28 cellular contexts compared by ENCODE assay signal in genomic region chr1:70024272-70024671, GRCh38.
"Had no signal": no experiment of that assay in that cellular context is flagged by ENCODE, and none has a peak within 500 bp of the region (broad histone marks: within the 10 kb centered on the region; RNA-seq: fewer than 3 reads in every experiment).

No MANE protein-coding gene starts in this region.

- H3K27ac Mint-ChIP-seq: dendritic cell treated with granulocyte-macrophage colony-stimulating factor and Interleukin-4, amounts not matched to agents 40 ng/mL and 50 ng/mL, for 4 days; endodermal cell had no signal

- FAIRE-seq: colon, endometrium, endothelial cell of umbilical vein had no signal

- H3K4me2 ChIP-seq: hepatocyte had no signal

- H3K27me3 ChIP-seq: colonic mucosa, dorsolateral prefrontal cortex, esophagus muscularis mucosa, esophagus squamous epithelium, foreskin keratinocyte, gastrocnemius medialis, gastroesophageal sphincter, heart left ventricle, heart right ventricle, hepatocyte had no signal

- H2AFZ ChIP-seq: hepatocyte had no signal

- H3K27me3 Mint-ChIP-seq: dendritic cell treated with granulocyte-macrophage colony-stimulating factor and Interleukin-4, amounts not matched to agents 40 ng/mL and 50 ng/mL, for 4 days had no signal

- DNase-seq: colonic mucosa; cortex of kidney; dermis blood vessel endothelial cell; dorsolateral prefrontal cortex; effector CD4-positive, alpha-beta T cell; effector CD8-positive, alpha-beta T cell; effector memory CD4-positive, alpha-beta T cell; endodermal cell; erythroblast; esophagus squamous epithelium; foreskin fibroblast; foreskin keratinocyte; foreskin melanocyte; gastrocnemius medialis; glutamatergic neuron; head of caudate nucleus; heart left ventricle; heart right ventricle had no signal

- H3K4me3 ChIP-seq: colonic mucosa, coronary artery, dorsolateral prefrontal cortex, esophagus muscularis mucosa, esophagus squamous epithelium, gastrocnemius medialis, gastroesophageal sphincter, heart left ventricle, heart right ventricle, hepatocyte had no signal

- H3K36me3 ChIP-seq: colonic mucosa, esophagus muscularis mucosa, esophagus squamous epithelium, gastrocnemius medialis, gastroesophageal sphincter, heart left ventricle, heart right ventricle had no signal

- H3K4me3 Mint-ChIP-seq: dendritic cell treated with granulocyte-macrophage colony-stimulating factor and Interleukin-4, amounts not matched to agents 40 ng/mL and 50 ng/mL, for 4 days; endodermal cell had no signal

- H3K27ac ChIP-seq: colonic mucosa, coronary artery, dorsolateral prefrontal cortex, epithelial cell of prostate, esophagus muscularis mucosa, esophagus squamous epithelium, foreskin keratinocyte, gastrocnemius medialis, gastroesophageal sphincter, heart left ventricle, heart right ventricle, hepatocyte had no signal

- H3K9me3 ChIP-seq: colonic mucosa, esophagus muscularis mucosa, esophagus squamous epithelium, gastrocnemius medialis, gastroesophageal sphincter, heart left ventricle, heart right ventricle had no signal

- H3K79me2 ChIP-seq: hepatocyte had no signal

- ATAC-seq: esophagus mucosa, foreskin keratinocyte, gastrocnemius medialis, gastroesophageal sphincter, heart left ventricle, heart right ventricle had no signal

- H3K9me3 Mint-ChIP-seq: dendritic cell treated with granulocyte-macrophage colony-stimulating factor and Interleukin-4, amounts not matched to agents 40 ng/mL and 50 ng/mL, for 4 days; endodermal cell had no signal

- H3K4me1 ChIP-seq: colonic mucosa, esophagus muscularis mucosa, esophagus squamous epithelium, foreskin keratinocyte, gastrocnemius medialis, gastroesophageal sphincter, heart left ventricle, heart right ventricle had no signal
